In genomic region chr1:150576794-150577556, GRCh38 we compare ENCODE assay signal across 8 cellular contexts. TPM values are rescaled to one million over a fixed set of nuclear protein-coding genes. Genes with fewer than 3 reads are reported as not detected.
DNase-seq lines count a peak whose midpoint lies in the region; ATAC-seq and TF ChIP-seq lines count a peak whose summit lies in the region.

No MANE protein-coding gene starts in this region.

- CTCF ChIA-PET in CD8-positive, alpha-beta T cell (lab: Charles Lee), result interaction anchor here (1.2 to 34.3 kb wide), 4 partner anchors 8 to 42 kb away, joined by 3 to 799 read pairs (median 194); partner anchors contain the start of gene ENSA

- no peaks in the 10 kb centered on the region for H3K27me3 ChIP-seq in CD8-positive, alpha-beta T cell (ENCODE audit: insufficient read depth, low read length)
- H3K27me3 ChIP-seq in NT2/D1 (ENCODE audit: insufficient read depth, insufficient read length), result no peaks in the 10 kb centered on the region
- no peaks in the 10 kb centered on the region for H3K27me3 ChIP-seq in endocrine pancreas (ENCODE audit: control insufficient read depth, insufficient read depth, low read length)

- no peak for TF ChIP-seq CTCF in CD8-positive, alpha-beta T cell (IDR thresholded peaks at IDR 0.05)
- TF ChIP-seq CTCF in neural crest cell (conservative IDR thresholded peaks at IDR 0.05), result no peak

- H3K9ac ChIP-seq in NT2/D1 (ENCODE audit: insufficient read length, low read depth) (peak overlapping the region; percentile 100), endocrine pancreas (ENCODE audit: control insufficient read depth, insufficient read depth, low read length) (peak overlapping the region; percentile 60)

- peaks cover 50% of the 10 kb centered on the region for H3K36me3 ChIP-seq in CD8-positive, alpha-beta T cell (ENCODE audit: insufficient read depth, low read length)
- H3K36me3 ChIP-seq in NT2/D1 (ENCODE audit: insufficient read depth, insufficient read length, low read length) (peaks cover 65% of the 10 kb centered on the region), endocrine pancreas (ENCODE audit: control insufficient read depth, insufficient read depth, low read length) (peaks cover 17% of the 10 kb centered on the region)

- no peaks in the 10 kb centered on the region for H3K27me3 Mint-ChIP-seq in CD8-positive, alpha-beta T cell (ENCODE audit: low read depth)
- H3K27me3 Mint-ChIP-seq in neural crest cell (ENCODE audit: low read depth), result peaks cover 15% of the 10 kb centered on the region

- no peaks in the 10 kb centered on the region for H3K9me3 Mint-ChIP-seq in CD8-positive, alpha-beta T cell
- no peaks in the 10 kb centered on the region for H3K9me3 Mint-ChIP-seq in neural crest cell

- no peak for ATAC-seq in CD8-positive, alpha-beta T cell

- peak overlapping the region; percentile 97 for H3K27ac Mint-ChIP-seq in CD8-positive, alpha-beta T cell
- peak overlapping the region; percentile 99 for H3K27ac Mint-ChIP-seq in neural crest cell (ENCODE audit: unreplicated experiment)

- intact Hi-C loops in CD8-positive, alpha-beta T cell (cut with DNase I, micrococcal nuclease), result loop anchor here (1.0 to 5.0 kb wide), 2 partner anchors 10 to 480 kb away; partner anchors contain the start of gene CDC42SE1 (in 1 of the 2)

- peak overlapping the region; percentile 96 for H3K4me3 Mint-ChIP-seq in CD8-positive, alpha-beta T cell
- peak overlapping the region; percentile 98 for H3K4me3 Mint-ChIP-seq in neural crest cell

- H3K36me3 Mint-ChIP-seq in CD8-positive, alpha-beta T cell, result peaks cover 69% of the 10 kb centered on the region
- H3K36me3 Mint-ChIP-seq in neural crest cell (ENCODE audit: low read depth), result peaks cover 48% of the 10 kb centered on the region

- POLR2A ChIA-PET in CD8-positive, alpha-beta T cell (lab: Charles Lee), result interaction anchor here (0.9 to 16.6 kb wide), 6 partner anchors 12 to 120 kb away, joined by 3 to 584 read pairs (median 5); partner anchors contain the start of genes ENSA, FALEC and GOLPH3L

- H3K27ac ChIP-seq in CD8-positive, alpha-beta T cell (ENCODE audit: low read depth, low read length), result peak overlapping the region; percentile 90

- peaks cover 50% of the 10 kb centered on the region for H3K4me1 Mint-ChIP-seq in CD8-positive, alpha-beta T cell (ENCODE audit: low read depth)
- H3K4me1 Mint-ChIP-seq in neural crest cell, result peaks cover 60% of the 10 kb centered on the region

- no peaks in the 10 kb centered on the region for H3K9me3 ChIP-seq in CD8-positive, alpha-beta T cell (ENCODE audit: low read length)
- H3K9me3 ChIP-seq in NT2/D1 (ENCODE audit: insufficient read depth, low read length) (no peaks in the 10 kb centered on the region), endocrine pancreas (ENCODE audit: control insufficient read depth, low read length) (no peaks in the 10 kb centered on the region)

- H3K4me1 ChIP-seq in CD8-positive, alpha-beta T cell (ENCODE audit: insufficient read depth, low read length), result peaks cover 25% of the 10 kb centered on the region
- H3K4me1 ChIP-seq in NT2/D1 (ENCODE audit: insufficient read depth, insufficient read length), result peaks cover 3% of the 10 kb centered on the region
- H3K4me1 ChIP-seq in endocrine pancreas (ENCODE audit: control insufficient read depth, insufficient read depth, low read length), result peaks cover 14% of the 10 kb centered on the region

- DNase-seq in CD8-positive, alpha-beta T cell, result peak in 1 of 7 experiments; percentile 7
- DNase-seq in NT2/D1 (ENCODE audit: low read depth, low spot score) (no peak), neural crest cell (ENCODE audit: low read depth, low spot score) (no peak), epidermal melanocyte (ENCODE audit: insufficient read length, low spot score) (no peak), OCI-M1 (lab: John Stamatoyannopoulos, UW) (no peak), NCI-H510A (lab: John Stamatoyannopoulos, UW) (no peak)
- DNase-seq in stimulated activated CD4-positive, alpha-beta T cell treated with anti-CD3 and anti-CD28 coated beads, Interleukin-4, amount 100 ng/mL, for 1 hour, result no peak

- H3K4me3 ChIP-seq in CD8-positive, alpha-beta T cell (ENCODE audit: low read depth, low read length), result peak overlapping the region; percentile 88
- H3K4me3 ChIP-seq in NT2/D1 (ENCODE audit: insufficient read length, low read depth) (peak overlapping the region; percentile 100), endocrine pancreas (ENCODE audit: control insufficient read depth, insufficient read depth, low read length) (peak overlapping the region; percentile 99)

RNA-seq across cellular contexts. Expression of gene MCL1, which starts 2.4 kb away (rescaled TPM):
- total RNA-seq in CD8-positive, alpha-beta T cell, result 100 to 1,000 TPM; 682 to 685 TPM
- 179 and 186 TPM in 2 replicates for total RNA-seq in neural crest cell

RNA-seq across cellular contexts. Expression of gene ADAMTSL4, which starts 27.8 kb away (rescaled TPM):
- not detected for total RNA-seq in CD8-positive, alpha-beta T cell
- 0.32 and 0.44 TPM in 2 replicates for total RNA-seq in neural crest cell

RNA-seq across cellular contexts. Expression of gene ENSA, which starts 52.4 kb away (rescaled TPM):
- total RNA-seq in CD8-positive, alpha-beta T cell, result 100 to 1,000 TPM; 140 to 141 TPM
- total RNA-seq in neural crest cell, result 177 TPM in 2 replicates
